ENCODE assay signal across 11 cellular contexts in the genomic region with DNA sequence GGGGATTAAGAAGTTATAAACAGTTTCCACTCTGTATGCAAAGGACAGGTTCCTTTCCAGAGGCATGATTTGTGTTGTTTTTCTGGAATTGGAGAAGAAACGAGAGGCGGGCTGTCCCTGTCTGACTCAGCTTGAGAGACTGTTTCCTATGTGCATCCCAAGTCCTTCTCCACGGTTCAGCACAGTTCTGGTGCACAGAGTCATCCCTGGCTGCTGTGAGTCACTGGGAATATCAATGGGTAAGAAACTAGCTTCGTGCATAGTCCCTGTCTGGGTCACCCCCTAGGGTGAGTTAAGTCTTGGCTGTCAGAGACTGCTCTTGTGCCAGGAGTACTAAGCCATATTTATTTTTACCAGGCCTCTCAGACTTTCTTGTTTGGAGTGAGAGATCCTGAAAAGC. TPM values are rescaled to one million over a fixed set of nuclear protein-coding genes. Genes with fewer than 3 reads are reported as not detected.
DNase-seq lines count a peak whose midpoint lies in the region; ATAC-seq and TF ChIP-seq lines count a peak whose summit lies in the region.
"Had no signal": no experiment of that assay in that cellular context is flagged by ENCODE, and none has a peak within 500 bp of the region (broad histone marks: within the 10 kb centered on the region; RNA-seq: fewer than 3 reads in every experiment).

No MANE protein-coding gene starts in this region.

- H3K36me3 ChIP-seq in SJSA1: no peaks in the 10 kb centered on the region
- no peaks in the 10 kb centered on the region for H3K36me3 ChIP-seq in effector memory CD4-positive, alpha-beta T cell (ENCODE audit: control insufficient read depth, insufficient read depth, low read length)

- no peak for TF ChIP-seq CTCF in AG09319 (IDR thresholded peaks at IDR 0.05; ENCODE audit: low read depth, low read length)
- no peak for TF ChIP-seq CTCF in fibroblast of the aortic adventitia (IDR thresholded peaks at IDR 0.05; ENCODE audit: insufficient read depth, low read length)
- no peak for TF ChIP-seq CTCF in omental fat pad (IDR thresholded peaks at IDR 0.05)

- no peak overlapping the region for H3K4me3 ChIP-seq in SJSA1
- H3K4me3 ChIP-seq in fibroblast of the aortic adventitia (ENCODE audit: low read depth, low read length): no peak overlapping the region
- H3K4me3 ChIP-seq in effector memory CD4-positive, alpha-beta T cell (ENCODE audit: insufficient read depth, low read depth, low read length, poor library complexity, severe bottlenecking): no peak overlapping the region

- no peak overlapping the region for H3K27ac ChIP-seq in SJSA1
- H3K27ac ChIP-seq in effector memory CD4-positive, alpha-beta T cell (ENCODE audit: insufficient read depth, low read length, poor library complexity, severe bottlenecking): no peak overlapping the region

- ATAC-seq in omental fat pad (ENCODE audit: low FRiP score): peak; percentile 53
- ATAC-seq: CD8-positive, alpha-beta T cell had no signal

- 0 out of 2 replicates have a peak, but pooled peaks cover 5% of the 10 kb centered on the region for H3K9me3 ChIP-seq in SJSA1 (replicated peaks)
- H3K9me3 ChIP-seq in effector memory CD4-positive, alpha-beta T cell (ENCODE audit: control insufficient read depth, low read length): no peaks in the 10 kb centered on the region

- peaks cover 25% of the 10 kb centered on the region for H3K27me3 ChIP-seq in SJSA1 (replicated peaks)
- peaks cover 31% of the 10 kb centered on the region for H3K27me3 ChIP-seq in effector memory CD4-positive, alpha-beta T cell (replicated peaks; ENCODE audit: control insufficient read depth, insufficient read depth, low read length, poor library complexity, severe bottlenecking)

- DNase-seq in AG09319 (ENCODE audit: extremely low read depth, low read depth) (peak; percentile 94), SJSA1 (ENCODE audit: low read depth in 1 of 2, low spot score in 2 of 2) (peak; percentile 71 to 86), fibroblast of the aortic adventitia (ENCODE audit: low read depth) (peak; percentile 97), omental fat pad (ENCODE audit: low spot score) (peak; percentile 27), T-helper 1 cell (no peak), NCI-H187 (lab: John Stamatoyannopoulos, UW) (no peak), T-helper 2 cell (no peak)
- DNase-seq in effector memory CD4-positive, alpha-beta T cell: no peak
- DNase-seq: activated naive CD4-positive, alpha-beta T cell; CD8-positive, alpha-beta T cell; kidney had no signal

- peaks cover 43% of the 10 kb centered on the region for H3K4me1 ChIP-seq in SJSA1 (replicated peaks)
- H3K4me1 ChIP-seq in effector memory CD4-positive, alpha-beta T cell (ENCODE audit: control insufficient read depth, insufficient read depth, low read length, poor library complexity, severe bottlenecking): peaks cover 17% of the 10 kb centered on the region

RNA-seq across cellular contexts. Expression of a gene that starts 2.4 kb away (rescaled TPM):
- 0.28 and 0.32 TPM in 2 replicates for total RNA-seq in SJSA1 (2014; rRNA removed; shearing (Covaris generic))
- 4.7 and 9.7 TPM in 2 replicates for total RNA-seq in fibroblast of the aortic adventitia (ENCODE audit: low replicate concordance)
- total RNA-seq in omental fat pad: 1 to 10 TPM; 1.6 to 4.3 (median 3.3) TPM
- total RNA-seq: CD8-positive, alpha-beta T cell had no signal

RNA-seq across cellular contexts. Expression of a gene that starts 15.9 kb away (rescaled TPM):
- 11.3 and 14.9 TPM in 2 replicates for total RNA-seq in SJSA1 (2014; rRNA removed; shearing (Covaris generic))
- total RNA-seq in fibroblast of the aortic adventitia (ENCODE audit: low replicate concordance) (24.6 and 34.9 TPM in 2 replicates), omental fat pad (10 to 100 TPM in 2 of 4 donors, 1 to 10 TPM in 2; 9.8 to 14.3 (median 11.1) TPM)

Comparison
In these comparisons a context has a peak if more than half of its experiments do, and no peak if none do; other contexts are left out.
1. DNase-seq: peak in AG09319 (single experiment), SJSA1 (2 of 2), fibroblast of the aortic adventitia (single experiment) and omental fat pad (single experiment); none in effector memory CD4-positive, alpha-beta T cell (0 of 3), T-helper 1 cell (0 of 5), NCI-H187 (0 of 2) and T-helper 2 cell (0 of 5).